Comparison of ENCODE assay signal across 1 cellular context in genomic region chr10:10794056-10794455, GRCh38.
TF ChIP-seq lines count a peak whose summit lies in the region.

No MANE protein-coding gene starts in this region.

TF ChIP-seq in WTC11, 78 proteins besides CTCF, POLR2A, EP300 and RAD21 (continued from another document):
- TF ChIP-seq ZBTB43 (CRISPR knock-in tag; IDR thresholded peaks at IDR 0.05) (no peak), ATF6 (CRISPR knock-in tag; IDR thresholded peaks at IDR 0.05) (no peak), ETV6 (CRISPR knock-in tag; IDR thresholded peaks at IDR 0.05) (no peak), ELF4 (CRISPR knock-in tag; IDR thresholded peaks at IDR 0.05; ENCODE audit: low read depth) (no peak), GRHL2 (CRISPR knock-in tag; IDR thresholded peaks at IDR 0.05; ENCODE audit: insufficient replicate concordance, severe bottlenecking) (no peak), JUN (CRISPR knock-in tag; IDR thresholded peaks at IDR 0.05) (no peak), IRF2 (CRISPR knock-in tag; IDR thresholded peaks at IDR 0.05; ENCODE audit: borderline replicate concordance, low read depth) (no peak), IRF1 (CRISPR knock-in tag; IDR thresholded peaks at IDR 0.05) (no peak), ZSCAN18 (CRISPR knock-in tag; IDR thresholded peaks at IDR 0.05) (no peak), NR2C2 (CRISPR knock-in tag; IDR thresholded peaks at IDR 0.05) (no peak), NFATC4 (CRISPR knock-in tag; IDR thresholded peaks at IDR 0.05) (no peak), FOXP1 (CRISPR knock-in tag; IDR thresholded peaks at IDR 0.05; ENCODE audit: borderline replicate concordance) (no peak), SMAD4 (CRISPR knock-in tag; IDR thresholded peaks at IDR 0.05) (no peak), USF1 (CRISPR knock-in tag; IDR thresholded peaks at IDR 0.05) (no peak)
